12 cellular contexts compared by ENCODE assay signal in genomic region chr2:204321910-204322765, GRCh38.
DNase-seq lines count a peak whose midpoint lies in the region; ATAC-seq, FAIRE-seq and TF ChIP-seq lines count a peak whose summit lies in the region.
"Had no signal": no experiment of that assay in that cellular context is flagged by ENCODE, and none has a peak within 500 bp of the region (broad histone marks: within the 10 kb centered on the region; RNA-seq: fewer than 3 reads in every experiment).

No MANE protein-coding gene starts in this region.

- no peaks in the 10 kb centered on the region for H3K79me2 ChIP-seq in K562 (ENCODE audit: control insufficient read depth, insufficient read depth, low read length)

- 44% methylated on average over 10 of the region's 10 CpGs for WGBS in K562 (ENCODE audit: insufficient coverage, low coverage, missing lambda C conversion rate)

- CTCF ChIA-PET in K562 (lab: Yijun Ruan, JAX; ENCODE audit: low intra/inter-chr PET ratio) = no interaction called here

- in situ Hi-C loops in K562 (cut with MboI) = loop anchor here (10.0 to 25.0 kb wide), 2 partner anchors 373 to 1615 kb away; no protein-coding TSS in a partner anchor

- TF ChIP-seq CTCF in HFFc6 (IDR thresholded peaks at IDR 0.05) (no peak), K562 (IDR thresholded peaks at IDR 0.05 in 2 of 3, conservative IDR thresholded peaks at IDR 0.05 in 1 of 3; ENCODE audit: insufficient read depth in 2 of 3, low read depth in 1 of 3, low read length in 3 of 3) (no peak)

- TF ChIP-seq POLR2A in K562 (conservative IDR thresholded peaks at IDR 0.05) = no peak
- no peak for TF ChIP-seq POLR2A in GM18505 (IDR thresholded peaks at IDR 0.05; ENCODE audit: borderline replicate concordance, extremely low read depth, insufficient read depth, insufficient read length)

- H3K4me3 Mint-ChIP-seq in HFFc6 = no peak overlapping the region; the same call in 1 of the 2 replicates

- TF ChIP-seq EP300 in K562 (IDR thresholded peaks at IDR 0.05; ENCODE audit: low read length) = no peak

- no peak for TF ChIP-seq RAD21 in K562 (CRISPR knock-in tag; conservative IDR thresholded peaks at IDR 0.05 in 1 of 2, IDR thresholded peaks at IDR 0.05 in 1 of 2)

- H3K9me3 Mint-ChIP-seq in HFFc6 = no peaks in the 10 kb centered on the region
- H3K9me3 Mint-ChIP-seq: activated naive CD4-positive, alpha-beta T cell treated with anti-CD3 and anti-CD28 coated beads, Interleukin-2, amount 50 U/mL, for 72 hours had no signal

- peaks cover 1% of the 10 kb centered on the region for H3K27me3 Mint-ChIP-seq in HFFc6 (ENCODE audit: insufficient read depth)

- H3K4me1 Mint-ChIP-seq in HFFc6 (ENCODE audit: low read depth) = peaks cover 41% of the 10 kb centered on the region

- POLR2A ChIA-PET in K562 (lab: Yijun Ruan, JAX) = no interaction called here

- ATAC-seq in K562 (no peak), GM18505 (IDR thresholded peaks at IDR 0.05; ENCODE audit: unreplicated experiment) (no peak)
- ATAC-seq: activated naive CD4-positive, alpha-beta T cell treated with anti-CD3 and anti-CD28 coated beads, Interleukin-2, amount 50 U/mL, for 72 hours; HCT116 had no signal

- intact Hi-C loops in K562 (cut with micrococcal nuclease) = loop anchor here (10.0 kb wide), 4 partner anchors 113 to 1353 kb away; no protein-coding TSS in a partner anchor

- no TSS peak for BruUV-seq in K562 (replicated peaks; lab: Mats Ljungman, UMichigan)

- peak overlapping the region; percentile 62 for H3K27ac Mint-ChIP-seq in HFFc6

- H2AFZ ChIP-seq in K562 (ENCODE audit: low read depth, low read length) = 0 out of 2 replicates have a peak overlapping the region, but pooled peaks have one; percentile 51

- H4K20me1 ChIP-seq in K562 (replicated peaks; ENCODE audit: control insufficient read depth, insufficient read depth, low read length) = no peaks in the 10 kb centered on the region

- H3K9me3 ChIP-seq in K562 (replicated peaks; ENCODE audit: control insufficient read depth, insufficient read depth, low read depth, low read length) = no peaks in the 10 kb centered on the region
- H3K9me3 ChIP-seq in stomach smooth muscle (ENCODE audit: control insufficient read depth in 2 of 2, low read length in 2 of 2) = no peaks in the 10 kb centered on the region

- H3K27me3 ChIP-seq in K562 (ENCODE audit: control insufficient read depth in 2 of 2, insufficient read depth in 2 of 2, low read length in 2 of 2) = no peaks in the 10 kb centered on the region
- H3K27me3 ChIP-seq in stomach smooth muscle (ENCODE audit: control insufficient read depth in 1 of 2, insufficient read depth in 2 of 2, low read length in 2 of 2) = no peaks in the 10 kb centered on the region

- no peak overlapping the region for H3K27ac ChIP-seq in K562 (ENCODE audit: extremely low read depth, low read depth, low read length)
- peak overlapping the region; percentile 18 for H3K27ac ChIP-seq in stomach smooth muscle (ENCODE audit: low read length)
- H3K27ac ChIP-seq: HL-60 had no signal

- DNase-seq in HFFc6 (peak; percentile 9), K562 (ENCODE audit: extremely low read depth in 1 of 4, low spot score in 3 of 4) (no peak), iris pigment epithelial cell (ENCODE audit: low read depth) (peak; percentile 39), iPS-NIHi11 (ENCODE audit: low spot score) (no peak), NCI-H1092 (lab: John Stamatoyannopoulos, UW) (no peak)
- DNase-seq: activated CD4-positive, alpha-beta T cell treated with anti-CD3 and anti-CD28 coated beads for 4 hours had no signal

- H3K36me3 Mint-ChIP-seq in HFFc6 (ENCODE audit: low read depth) = no peaks in the 10 kb centered on the region
- H3K36me3 Mint-ChIP-seq: activated naive CD4-positive, alpha-beta T cell treated with anti-CD3 and anti-CD28 coated beads, Interleukin-2, amount 50 U/mL, for 72 hours had no signal

- no peaks in the 10 kb centered on the region for H3K9me1 ChIP-seq in K562 (ENCODE audit: control insufficient read depth, insufficient read depth, low read length)

- H3K4me2 ChIP-seq in K562 (ENCODE audit: insufficient read depth, low read length) = no peak overlapping the region

- no peak overlapping the region for H3K9ac ChIP-seq in K562 (ENCODE audit: insufficient read depth in 1 of 2, low read depth in 2 of 2, low read length in 2 of 2)
- H3K9ac ChIP-seq in stomach smooth muscle (ENCODE audit: low read length in 2 of 2) = no peak overlapping the region

- FAIRE-seq in K562 (lab: Jason Lieb, UNC) = no peak

- H3K36me3 ChIP-seq in K562 (ENCODE audit: control insufficient read depth, insufficient read depth, low read length) = no peaks in the 10 kb centered on the region
- no peaks in the 10 kb centered on the region for H3K36me3 ChIP-seq in stomach smooth muscle (ENCODE audit: control insufficient read depth in 2 of 2, insufficient read depth in 2 of 2, low read length in 2 of 2)

- H3K4me1 ChIP-seq in K562 (replicated peaks in 1 of 2; ENCODE audit: control insufficient read depth in 2 of 2, insufficient read depth in 2 of 2, low read length in 2 of 2) (no peaks in the 10 kb centered on the region), stomach smooth muscle (ENCODE audit: control insufficient read depth, insufficient read depth, low read length) (peaks cover 6% of the 10 kb centered on the region)

- no peak overlapping the region for H3K4me3 ChIP-seq in K562
- H3K4me3 ChIP-seq in stomach smooth muscle (ENCODE audit: low read length in 2 of 2) = no peak overlapping the region
- H3K4me3 ChIP-seq: skin epidermis had no signal

TF ChIP-seq in K562, 482 proteins besides CTCF, POLR2A, EP300 and RAD21 (continues in another document):
- TF ChIP-seq ZNF57 (CRISPR knock-in tag; IDR thresholded peaks at IDR 0.05) = no peak
- TF ChIP-seq, protein P1, sequence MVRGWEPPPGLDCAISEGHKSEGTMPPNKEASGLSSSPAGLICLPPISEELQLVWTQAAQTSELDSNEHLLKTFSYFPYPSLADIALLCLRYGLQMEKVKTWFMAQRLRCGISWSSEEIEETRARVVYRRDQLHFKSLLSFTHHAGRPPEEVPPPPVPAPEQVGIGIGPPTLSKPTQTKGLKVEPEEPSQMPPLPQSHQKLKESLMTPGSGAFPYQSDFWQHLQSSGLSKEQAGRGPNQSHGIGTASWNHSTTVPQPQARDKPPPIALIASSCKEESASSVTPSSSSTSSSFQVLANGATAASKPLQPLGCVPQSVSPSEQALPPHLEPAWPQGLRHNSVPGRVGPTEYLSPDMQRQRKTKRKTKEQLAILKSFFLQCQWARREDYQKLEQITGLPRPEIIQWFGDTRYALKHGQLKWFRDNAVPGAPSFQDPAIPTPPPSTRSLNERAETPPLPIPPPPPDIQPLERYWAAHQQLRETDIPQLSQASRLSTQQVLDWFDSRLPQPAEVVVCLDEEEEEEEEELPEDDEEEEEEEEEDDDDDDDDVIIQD (CRISPR knock-in tag; IDR thresholded peaks at IDR 0.05) = no peak
- peak; percentile 61; the same call in 1 of the 2 replicates for TF ChIP-seq BACH1 (tag; IDR thresholded peaks at IDR 0.05)
- TF ChIP-seq MBD2 (IDR thresholded peaks at IDR 0.05; ENCODE audit: borderline replicate concordance, low read depth) = no peak
- TF ChIP-seq C11orf30 (IDR thresholded peaks at IDR 0.05; ENCODE audit: low read depth) = peak; percentile 64
- no peak for TF ChIP-seq RBFOX2 (IDR thresholded peaks at IDR 0.05; ENCODE audit: low read depth, low read length)
- peak; percentile 34; the same call in 1 of the 2 replicates for TF ChIP-seq NFE2 (IDR thresholded peaks at IDR 0.05; ENCODE audit: low read depth)
- TF ChIP-seq FOXM1 (IDR thresholded peaks at IDR 0.05; ENCODE audit: low read depth) = no peak
- no peak for TF ChIP-seq FOXM1 (CRISPR knock-in tag; IDR thresholded peaks at IDR 0.05; ENCODE audit: low read depth)
- TF ChIP-seq ATF3 (IDR thresholded peaks at IDR 0.05) = peak; percentile 18; the same call in 1 of the 2 replicates
- TF ChIP-seq ATF3 (CRISPR knock-in tag; conservative IDR thresholded peaks at IDR 0.05) = no peak
- no peak for TF ChIP-seq CBX8 (IDR thresholded peaks at IDR 0.05; ENCODE audit: borderline replicate concordance, extremely low read depth, low read depth, low read length, poor library complexity, severe bottlenecking)
- TF ChIP-seq JUND (IDR thresholded peaks at IDR 0.05; ENCODE audit: borderline replicate concordance, low read depth, low read length) = no peak
- TF ChIP-seq JUND (tag; IDR thresholded peaks at IDR 0.05; ENCODE audit: borderline replicate concordance, low read depth, low read length) = no peak
- no peak for TF ChIP-seq ZNF174 (CRISPR knock-in tag; IDR thresholded peaks at IDR 0.05)
- TF ChIP-seq EWSR1 (IDR thresholded peaks at IDR 0.05; ENCODE audit: borderline replicate concordance, low read depth, partially characterized antibody) = no peak
- no peak for TF ChIP-seq PREB (CRISPR knock-in tag; IDR thresholded peaks at IDR 0.05)
- TF ChIP-seq MTA2 (IDR thresholded peaks at IDR 0.05; ENCODE audit: low read depth) = no peak
- peak; percentile 50; the same call in 1 of the 2 replicates for TF ChIP-seq FOSL1 (tag; conservative IDR thresholded peaks at IDR 0.05)
- TF ChIP-seq ZNF316 (IDR thresholded peaks at IDR 0.05) = peak; percentile 70
- no peak for TF ChIP-seq POLR3G (IDR thresholded peaks at IDR 0.05; ENCODE audit: extremely low read depth, insufficient read length, insufficient replicate concordance)
- peak; percentile 63 for TF ChIP-seq ETV1 (tag; conservative IDR thresholded peaks at IDR 0.05; ENCODE audit: low read depth)
- peak; percentile 53 for TF ChIP-seq GABPA (tag; conservative IDR thresholded peaks at IDR 0.05; ENCODE audit: low read depth)
- no peak for TF ChIP-seq MCM7 (IDR thresholded peaks at IDR 0.05)
- no peak for TF ChIP-seq CCAR2 (IDR thresholded peaks at IDR 0.05; ENCODE audit: low read depth, low read length)

Comparison
In these comparisons a context has a peak if more than half of its experiments do, and no peak if none do; other contexts are left out.
1. DNase-seq: peak in HFFc6 (single experiment) and iris pigment epithelial cell (single experiment); none in K562 (0 of 4), iPS-NIHi11 (single experiment) and NCI-H1092 (single experiment).